ENCODE assay signal across 17 cellular contexts in the genomic region with DNA sequence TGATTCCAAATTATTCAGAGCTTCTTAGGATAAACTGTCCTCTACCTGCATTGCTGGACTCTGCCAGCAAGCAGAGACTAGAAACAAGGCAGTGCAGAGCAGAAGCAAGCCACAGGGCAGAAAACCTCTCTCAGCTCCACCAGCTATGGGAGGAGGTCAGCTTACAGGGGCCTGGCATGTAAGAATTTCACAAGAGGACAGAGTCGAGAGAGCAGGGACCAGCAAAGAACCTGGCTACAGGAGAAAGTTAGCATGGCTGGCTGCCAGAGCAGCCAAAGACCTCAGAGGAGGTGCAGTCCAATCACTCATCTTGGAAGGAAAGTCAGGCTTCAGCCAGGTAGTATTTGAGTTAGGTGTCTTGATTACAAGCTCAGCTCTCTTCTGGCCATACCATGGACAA.
DNase-seq lines count a peak whose midpoint lies in the region; ATAC-seq, FAIRE-seq and TF ChIP-seq lines count a peak whose summit lies in the region.
"Had no signal": no experiment of that assay in that cellular context is flagged by ENCODE, and none has a peak within 500 bp of the region (broad histone marks: within the 10 kb centered on the region; RNA-seq: fewer than 3 reads in every experiment).

No MANE protein-coding gene starts in this region.

- no peak for TF ChIP-seq RAD21 in HepG2 (CRISPR knock-in tag; IDR thresholded peaks at IDR 0.05)

- H3K27ac ChIP-seq in cingulate gyrus (ENCODE audit: low read depth, low read length) (peak overlapping the region; percentile 30), HepG2 (ENCODE audit: extremely low read length, insufficient read depth, low read length) (no peak overlapping the region)
- H3K27ac ChIP-seq: HL-60 had no signal

- H3K4me3 Mint-ChIP-seq in activated CD4-positive, alpha-beta memory T cell treated with anti-CD3 and anti-CD28 coated beads for 36 hours, result no peak overlapping the region
- H3K4me3 Mint-ChIP-seq: B cell; CD4-positive, alpha-beta T cell had no signal

- TF ChIP-seq EP300 in HepG2 (IDR thresholded peaks at IDR 0.05; ENCODE audit: low read depth in 2 of 2, low read length in 2 of 2) (no peak), HepG2 (CRISPR knock-in tag; IDR thresholded peaks at IDR 0.05; ENCODE audit: borderline replicate concordance) (no peak)

- BruUV-seq in HepG2 (replicated peaks; lab: Mats Ljungman, UMichigan), result no TSS peak

- TF ChIP-seq POLR2A in HepG2 (IDR thresholded peaks at IDR 0.05; ENCODE audit: insufficient read depth in 1 of 2, low read depth in 2 of 2, low read length in 2 of 2), result no peak

- CTCF ChIA-PET in HepG2 (lab: Yijun Ruan, JAX; ENCODE audit: low intra/inter-chr PET ratio, low total read pairs), result no interaction called here
- CTCF ChIA-PET in activated CD4-positive, alpha-beta memory T cell treated with anti-CD3 and anti-CD28 coated beads for 36 hours (lab: Charles Lee), result no interaction called here

- POLR2A ChIA-PET in HepG2 (lab: Yijun Ruan, JAX), result no interaction called here
- POLR2A ChIA-PET in activated CD4-positive, alpha-beta memory T cell treated with anti-CD3 and anti-CD28 coated beads for 36 hours (lab: Charles Lee), result no interaction called here

- no peaks in the 10 kb centered on the region for H3K9me3 Mint-ChIP-seq in activated CD4-positive, alpha-beta memory T cell treated with anti-CD3 and anti-CD28 coated beads for 36 hours
- H3K9me3 Mint-ChIP-seq: CD4-positive, alpha-beta T cell had no signal

- FAIRE-seq in HepG2 (lab: Jason Lieb, UNC), result no peak
- FAIRE-seq: GM12891, H1 had no signal

- no peak overlapping the region for H3K4me3 ChIP-seq in HepG2 (replicated peaks in 1 of 3; ENCODE audit: insufficient read depth in 1 of 3, low read depth in 2 of 3, low read length in 3 of 3)
- H3K4me3 ChIP-seq: HAP-1 had no signal

- no peak overlapping the region for H2AFZ ChIP-seq in HepG2 (ENCODE audit: low read length)

- H3K27ac Mint-ChIP-seq in activated CD4-positive, alpha-beta memory T cell treated with anti-CD3 and anti-CD28 coated beads for 36 hours, result no peak overlapping the region
- H3K27ac Mint-ChIP-seq: B cell; CD4-positive, alpha-beta T cell had no signal

- intact Hi-C loops in HepG2 (cut with micrococcal nuclease; ENCODE audit: unreplicated experiment), result no loop called here
- intact Hi-C loops in activated CD4-positive, alpha-beta memory T cell treated with anti-CD3 and anti-CD28 coated beads for 36 hours (cut with micrococcal nuclease), result no loop called here

- no peaks in the 10 kb centered on the region for H3K79me2 ChIP-seq in HepG2 (ENCODE audit: insufficient read depth, low read length)

- ATAC-seq in HepG2, result peak; percentile 56; the same call in 1 of the 3 replicates
- ATAC-seq in GM18517 (IDR thresholded peaks at IDR 0.05; ENCODE audit: unreplicated experiment), result no peak
- ATAC-seq in HG02571 (IDR thresholded peaks at IDR 0.05; ENCODE audit: unreplicated experiment), result no peak

- peaks cover 11 to 45% of the 10 kb centered on the region in 2 experiments for H3K36me3 ChIP-seq in HepG2 (replicated peaks in 1 of 2; ENCODE audit: control insufficient read depth in 1 of 2, insufficient read depth in 2 of 2, low read length in 2 of 2)

- H4K20me1 ChIP-seq in HepG2 (ENCODE audit: insufficient read depth, low read length), result no peaks in the 10 kb centered on the region

- H3K4me1 ChIP-seq in HepG2 (ENCODE audit: insufficient read depth, low read length), result no peaks in the 10 kb centered on the region

- in situ Hi-C loops in HepG2 (cut with HindIII; ENCODE audit: extremely low pct_ligation_motif_present, low pct_unique_long_range_greater_than_20kb), result no loop called here

- H3K27me3 Mint-ChIP-seq in activated CD4-positive, alpha-beta memory T cell treated with anti-CD3 and anti-CD28 coated beads for 36 hours, result peaks cover 3% of the 10 kb centered on the region
- H3K27me3 Mint-ChIP-seq: B cell; CD4-positive, alpha-beta T cell had no signal

- no peaks in the 10 kb centered on the region for H3K4me1 Mint-ChIP-seq in activated CD4-positive, alpha-beta memory T cell treated with anti-CD3 and anti-CD28 coated beads for 36 hours (ENCODE audit: low read depth)
- H3K4me1 Mint-ChIP-seq: B cell had no signal

- H3K36me3 Mint-ChIP-seq in activated CD4-positive, alpha-beta memory T cell treated with anti-CD3 and anti-CD28 coated beads for 36 hours, result no peaks in the 10 kb centered on the region

- TF ChIP-seq CTCF in HepG2 (CRISPR knock-in tag; IDR thresholded peaks at IDR 0.05), result no peak

- 69% methylated on average over 1 of the region's 1 CpG for WGBS in HepG2 (ENCODE audit: low lambda C conversion rate)

- no peaks in the 10 kb centered on the region for H3K9me3 ChIP-seq in HepG2 (ENCODE audit: low read length)
- H3K9me3 ChIP-seq: HAP-1 had no signal

- no peak overlapping the region for H3K9ac ChIP-seq in HepG2 (ENCODE audit: insufficient read depth, low read depth, low read length)

- H3K27me3 ChIP-seq in HepG2 (ENCODE audit: control insufficient read depth in 1 of 2, insufficient read depth in 2 of 2, low read length in 2 of 2), result no peaks in the 10 kb centered on the region

- peak; percentile 7 for DNase-seq in HuH-7 (ENCODE audit: low spot score)
- DNase-seq in HepG2 (ENCODE audit: low spot score), result no peak
- DNase-seq in renal cortical epithelial cell (ENCODE audit: low read depth), result peak; percentile 65
- no peak for DNase-seq in activated CD4-positive, alpha-beta memory T cell treated with anti-CD3 and anti-CD28 coated beads for 36 hours
- DNase-seq: C1 segment of cervical spinal cord; Calu3; CD4-positive, alpha-beta T cell; DMS 273 treated with DMSO at 0.1 percent for 48 hours; IMR-90 had no signal

- H3K4me2 ChIP-seq in HepG2 (ENCODE audit: low read depth, low read length), result no peak overlapping the region

TF ChIP-seq in HepG2, 621 proteins besides CTCF, POLR2A, EP300 and RAD21:
- TF ChIP-seq STAT5B (CRISPR knock-in tag; IDR thresholded peaks at IDR 0.05) (no peak), SIX1 (CRISPR knock-in tag; IDR thresholded peaks at IDR 0.05; ENCODE audit: borderline replicate concordance) (no peak), MYC (CRISPR knock-in tag; IDR thresholded peaks at IDR 0.05; ENCODE audit: borderline replicate concordance) (no peak), WIZ (CRISPR knock-in tag; IDR thresholded peaks at IDR 0.05) (no peak), SYNCRIP (IDR thresholded peaks at IDR 0.05; ENCODE audit: insufficient read depth, low read depth, low read length) (no peak), ZMYM3 (CRISPR knock-in tag; IDR thresholded peaks at IDR 0.05) (no peak), ZMYM4 (CRISPR knock-in tag; IDR thresholded peaks at IDR 0.05) (no peak), ZNF256 (CRISPR knock-in tag; conservative IDR thresholded peaks at IDR 0.05) (no peak), HMG20B (CRISPR knock-in tag; conservative IDR thresholded peaks at IDR 0.05) (no peak), ZNF747 (CRISPR knock-in tag; IDR thresholded peaks at IDR 0.05; ENCODE audit: borderline replicate concordance) (no peak), MXD4 (CRISPR knock-in tag; IDR thresholded peaks at IDR 0.05) (no peak), PCBP2 (optimal IDR thresholded peaks at IDR 0.05; ENCODE audit: low read depth, low read length, poor library complexity, severe bottlenecking) (no peak), SALL2 (CRISPR knock-in tag; IDR thresholded peaks at IDR 0.05) (no peak), NFKBIZ (CRISPR knock-in tag; IDR thresholded peaks at IDR 0.05) (no peak), ZNF503 (CRISPR knock-in tag; IDR thresholded peaks at IDR 0.05) (no peak), RFXAP (CRISPR knock-in tag; IDR thresholded peaks at IDR 0.05; ENCODE audit: borderline replicate concordance) (no peak), NFIB (CRISPR knock-in tag; IDR thresholded peaks at IDR 0.05; ENCODE audit: borderline replicate concordance) (no peak)
- TF ChIP-seq, protein P1, sequence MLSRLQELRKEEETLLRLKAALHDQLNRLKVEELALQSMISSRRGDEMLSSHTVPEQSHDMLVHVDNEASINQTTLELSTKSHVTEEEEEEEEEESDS (CRISPR knock-in tag; IDR thresholded peaks at IDR 0.05; ENCODE audit: borderline replicate concordance), result no peak
- TF ChIP-seq, protein P2, sequence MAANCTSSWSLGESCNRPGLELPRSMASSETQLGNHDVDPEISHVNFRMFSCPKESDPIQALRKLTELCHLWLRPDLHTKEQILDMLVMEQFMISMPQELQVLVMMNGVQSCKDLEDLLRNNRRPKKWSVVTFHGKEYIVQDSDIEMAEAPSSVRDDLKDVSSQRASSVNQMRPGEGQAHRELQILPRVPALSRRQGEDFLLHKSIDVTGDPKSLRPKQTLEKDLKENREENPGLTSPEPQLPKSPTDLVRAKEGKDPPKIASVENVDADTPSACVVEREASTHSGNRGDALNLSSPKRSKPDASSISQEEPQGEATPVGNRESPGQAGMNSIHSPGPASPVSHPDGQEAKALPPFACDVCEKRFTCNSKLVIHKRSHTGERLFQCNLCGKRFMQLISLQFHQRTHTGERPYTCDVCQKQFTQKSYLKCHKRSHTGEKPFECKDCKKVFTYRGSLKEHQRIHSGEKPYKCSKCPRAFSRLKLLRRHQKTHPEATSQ (CRISPR knock-in tag; IDR thresholded peaks at IDR 0.05; ENCODE audit: borderline replicate concordance), result no peak
- TF ChIP-seq, protein P3, sequence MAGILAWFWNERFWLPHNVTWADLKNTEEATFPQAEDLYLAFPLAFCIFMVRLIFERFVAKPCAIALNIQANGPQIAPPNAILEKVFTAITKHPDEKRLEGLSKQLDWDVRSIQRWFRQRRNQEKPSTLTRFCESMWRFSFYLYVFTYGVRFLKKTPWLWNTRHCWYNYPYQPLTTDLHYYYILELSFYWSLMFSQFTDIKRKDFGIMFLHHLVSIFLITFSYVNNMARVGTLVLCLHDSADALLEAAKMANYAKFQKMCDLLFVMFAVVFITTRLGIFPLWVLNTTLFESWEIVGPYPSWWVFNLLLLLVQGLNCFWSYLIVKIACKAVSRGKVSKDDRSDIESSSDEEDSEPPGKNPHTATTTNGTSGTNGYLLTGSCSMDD (CRISPR knock-in tag; IDR thresholded peaks at IDR 0.05), result no peak

Comparison
In these comparisons a context has a peak if more than half of its experiments do, and no peak if none do; other contexts are left out.
1. DNase-seq: peak in HuH-7 (single experiment) and renal cortical epithelial cell (single experiment); none in HepG2 (single experiment) and activated CD4-positive, alpha-beta memory T cell treated with anti-CD3 and anti-CD28 coated beads for 36 hours (single experiment).